In the genomic region with DNA sequence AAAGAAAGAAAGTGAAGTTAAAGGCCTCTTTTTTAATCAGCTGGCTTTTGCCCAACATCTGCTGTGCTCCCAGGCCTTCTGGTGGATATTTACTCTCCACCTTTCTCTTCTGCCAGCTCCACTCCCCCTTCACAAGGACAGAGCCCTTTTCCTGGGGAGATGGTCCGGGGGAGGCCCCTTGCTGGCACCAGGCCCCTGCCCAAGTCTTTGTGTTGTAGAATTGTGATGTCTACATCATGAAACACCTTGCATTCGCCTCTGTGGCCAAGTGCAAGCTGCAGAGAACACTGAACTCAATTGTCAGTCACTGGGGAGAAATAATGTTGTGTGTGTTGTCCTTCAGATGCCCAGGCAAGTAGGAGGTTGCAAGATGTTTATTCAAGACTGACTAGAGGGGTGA, we compare ENCODE assay signal across 20 cellular contexts.
DNase-seq lines count a peak whose midpoint lies in the region; ATAC-seq and TF ChIP-seq lines count a peak whose summit lies in the region.
"Had no signal": no experiment of that assay in that cellular context is flagged by ENCODE, and none has a peak within 500 bp of the region (broad histone marks: within the 10 kb centered on the region; RNA-seq: fewer than 3 reads in every experiment).

No MANE protein-coding gene starts in this region.

- no peaks in the 10 kb centered on the region for H3K4me1 ChIP-seq in stomach

- H3K4me3 ChIP-seq in stomach: no peak overlapping the region
- H3K4me3 ChIP-seq: mucosa of descending colon, tibial artery had no signal

- peaks cover 0 to 7% (median 5%) of the 10 kb centered on the region in 4 donors for H3K9me3 ChIP-seq in stomach
- H3K9me3 ChIP-seq: mucosa of descending colon had no signal

- no peak for TF ChIP-seq CTCF in stomach (IDR thresholded peaks at IDR 0.05)

- intact Hi-C loops in stomach (cut with DNase I; ENCODE audit: low total_unique reads): no loop called here

- TF ChIP-seq EP300 in stomach (IDR thresholded peaks at IDR 0.05): no peak

- DNase-seq in DMS79 treated with DMSO at 0.1 percent for 48 hours (lab: John Stamatoyannopoulos, UW) (peak; percentile 9), DMS79 (lab: John Stamatoyannopoulos, UW) (no peak), RPMI7951 (ENCODE audit: low read depth) (peak; percentile 15), globus pallidus (ENCODE audit: low spot score) (peak; percentile 36), stomach (peak; percentile 13), RPMI8226 (no peak), GM19238 (ENCODE audit: insufficient read length, low spot score) (no peak)
- DNase-seq: activated gamma-delta T cell; DND-41; kidney; mucosa of descending colon; NCI-H82; stimulated activated CD4-positive, alpha-beta T cell treated with anti-CD3 and anti-CD28 coated beads, Interleukin-4, amount 100 ng/mL, for 24 hours; stimulated activated CD8-positive, alpha-beta memory T cell treated with anti-CD3 and anti-CD28 coated beads, Interleukin-4, amount 100 ng/mL, for 48 hours; tibial artery had no signal

- H3K27me3 ChIP-seq in stomach: peaks cover 0 to 5% (median 0%) of the 10 kb centered on the region in 3 donors
- H3K27me3 ChIP-seq: tibial artery had no signal

- no peak for ATAC-seq in HG02870 (IDR thresholded peaks at IDR 0.05; ENCODE audit: unreplicated experiment)
- ATAC-seq: esophagus mucosa, mucosa of descending colon had no signal

- no peaks in the 10 kb centered on the region for H3K36me3 ChIP-seq in stomach
- H3K36me3 ChIP-seq: tibial artery had no signal

- no peak for TF ChIP-seq POLR2A in stomach (IDR thresholded peaks at IDR 0.05)

- H3K27ac ChIP-seq in stomach: no peak overlapping the region
- H3K27ac ChIP-seq: 22Rv1, C4-2B, RWPE1 had no signal

- WGBS in stomach, 5 donors: 42 to 82% (median 56%) methylated on average over 2 of the region's 2 CpGs

Comparison
In these comparisons a context has a peak if more than half of its experiments do, and no peak if none do; other contexts are left out.
1. DNase-seq: peak in DMS79 treated with DMSO at 0.1 percent for 48 hours (single experiment), RPMI7951 (single experiment), globus pallidus (single experiment) and stomach (single experiment); none in DMS79 (single experiment), RPMI8226 (single experiment) and GM19238 (single experiment).